Comparison of ENCODE assay signal across 1 cellular context in genomic region chr17:79011451-79012147, GRCh38.
A peak's percentile ranks its signal among the peaks of the same experiment; 100 is the strongest.
TF ChIP-seq lines count a peak whose summit lies in the region.

No MANE protein-coding gene starts in this region.

TF ChIP-seq in K562, 482 proteins besides CTCF, POLR2A, EP300 and RAD21 (continued from another document and continues in another):
- TF ChIP-seq E4F1 (CRISPR knock-in tag; IDR thresholded peaks at IDR 0.05; ENCODE audit: borderline replicate concordance): peak; percentile 84
- TF ChIP-seq DDX20 (tag; IDR thresholded peaks at IDR 0.05; ENCODE audit: low read depth): peak; percentile 99
- TF ChIP-seq TRIM25 (IDR thresholded peaks at IDR 0.05; ENCODE audit: borderline replicate concordance): no peak
- TF ChIP-seq REST (CRISPR knock-in tag; IDR thresholded peaks at IDR 0.05; ENCODE audit: low read depth): peak; percentile 85; the same call in 1 of the 2 replicates
- no peak for TF ChIP-seq SMARCA4 (IDR thresholded peaks at IDR 0.05)
- TF ChIP-seq ZNF384 (IDR thresholded peaks at IDR 0.05; ENCODE audit: low read depth, low read length): no peak
- peak; percentile 82; the same call in 1 of the 2 replicates for TF ChIP-seq OTX1 (CRISPR knock-in tag; IDR thresholded peaks at IDR 0.05)
- no peak for TF ChIP-seq CCNT2 (IDR thresholded peaks at IDR 0.05; ENCODE audit: borderline replicate concordance, extremely low read depth, insufficient read length, low read depth, low read length)
- TF ChIP-seq SMARCC2 (IDR thresholded peaks at IDR 0.05; ENCODE audit: low read depth): no peak
- no peak for TF ChIP-seq RFX7 (CRISPR knock-in tag; IDR thresholded peaks at IDR 0.05)
- no peak for TF ChIP-seq USF2 (CRISPR knock-in tag; IDR thresholded peaks at IDR 0.05)
- TF ChIP-seq SP1 (CRISPR knock-in tag; IDR thresholded peaks at IDR 0.05): no peak
- TF ChIP-seq DMBX1 (CRISPR knock-in tag; IDR thresholded peaks at IDR 0.05; ENCODE audit: borderline replicate concordance): peak; percentile 100
- no peak for TF ChIP-seq RERE (CRISPR knock-in tag; IDR thresholded peaks at IDR 0.05; ENCODE audit: borderline replicate concordance)
- no peak for TF ChIP-seq PCBP2 (IDR thresholded peaks at IDR 0.05; ENCODE audit: low read depth, low read length, poor library complexity, severe bottlenecking)
- TF ChIP-seq ZFX (CRISPR knock-in tag; IDR thresholded peaks at IDR 0.05): no peak
- no peak for TF ChIP-seq KDM1A (IDR thresholded peaks at IDR 0.05)
- no peak for TF ChIP-seq HDAC2 (IDR thresholded peaks at IDR 0.05)
- no peak for TF ChIP-seq UBTF (IDR thresholded peaks at IDR 0.05; ENCODE audit: borderline replicate concordance in 1 of 2, low read depth in 2 of 2, low read length in 2 of 2)
- TF ChIP-seq NELFE (IDR thresholded peaks at IDR 0.05; ENCODE audit: insufficient read depth, insufficient read length): no peak
- TF ChIP-seq BRD4 (IDR thresholded peaks at IDR 0.05): no peak
- TF ChIP-seq ZBTB40 (IDR thresholded peaks at IDR 0.05): no peak
- TF ChIP-seq ZBTB40 (CRISPR knock-in tag; IDR thresholded peaks at IDR 0.05): no peak
- no peak for TF ChIP-seq NR0B1 (IDR thresholded peaks at IDR 0.05; ENCODE audit: partially characterized antibody)
